ENCODE assay signal across 23 cellular contexts in genomic region chr19:5637971-5638370, GRCh38. TPM values are rescaled to one million over a fixed set of nuclear protein-coding genes. Genes with fewer than 3 reads are reported as not detected.
DNase-seq lines count a peak whose midpoint lies in the region; FAIRE-seq and TF ChIP-seq lines count a peak whose summit lies in the region.
"Had no signal": no experiment of that assay in that cellular context is flagged by ENCODE, and none has a peak within 500 bp of the region (broad histone marks: within the 10 kb centered on the region; RNA-seq: fewer than 3 reads in every experiment).

No MANE protein-coding gene starts in this region.

- peak; percentile 61 for DNase-seq in GM04503 (ENCODE audit: low read depth)
- peak; percentile 21 for DNase-seq in MV-4-11 (lab: John Stamatoyannopoulos, UW)
- DNase-seq in fibroblast of gingiva (ENCODE audit: low read depth) = peak; percentile 51
- no peak for DNase-seq in NCI-H345 treated with DMSO at 0.1 percent for 48 hours (lab: John Stamatoyannopoulos, UW; ENCODE audit: unreplicated experiment)
- DNase-seq in NCI-H748 treated with DMSO at 0.1 percent for 48 hours (lab: John Stamatoyannopoulos, UW) = no peak
- DNase-seq in mesendoderm = no peak
- DNase-seq in GM19239 (ENCODE audit: insufficient read length, low spot score) = no peak
- DNase-seq: ACHN, DND-41, GDM1, KG1, NCI-H1048, NCI-H146, NCI-H2029 treated with DMSO at 0.1 percent for 48 hours, NCI-H2171, NCI-H446, NCI-H69, OCI-M1, Right ventricle myocardium superior, SW 1271 had no signal

- H3K4ac ChIP-seq in mesendoderm (ENCODE audit: low read depth, low read length) = no peak overlapping the region

- H3K27ac ChIP-seq in neutrophil = peak overlapping the region; percentile 39
- no peak overlapping the region for H3K27ac ChIP-seq in mesendoderm (ENCODE audit: low read depth, low read length)

- no CpG with 5 or more reads among the region's 1 CpG for WGBS in mesendoderm (ENCODE audit: extremely low coverage, insufficient coverage, low lambda C conversion rate)

- H3K4me1 ChIP-seq in neutrophil (ENCODE audit: control insufficient read depth in 1 of 2, insufficient read depth in 1 of 2, low read depth in 1 of 2, low read length in 1 of 2) = peaks cover 19 to 21% of the 10 kb centered on the region in 2 experiments
- no peaks in the 10 kb centered on the region for H3K4me1 ChIP-seq in mesendoderm (ENCODE audit: control insufficient read depth, low read depth, low read length)

- peaks cover 19% of the 10 kb centered on the region for H3K79me1 ChIP-seq in mesendoderm (ENCODE audit: low read length)

- no peak overlapping the region for H3K23ac ChIP-seq in mesendoderm (ENCODE audit: low read length)

- no peak overlapping the region for H4K8ac ChIP-seq in mesendoderm (ENCODE audit: low read depth, low read length)

- H2AK5ac ChIP-seq in mesendoderm (ENCODE audit: low read length) = no peak overlapping the region

- no peak overlapping the region for H2BK120ac ChIP-seq in mesendoderm (ENCODE audit: low read depth, low read length)

- no peaks in the 10 kb centered on the region for H3K9me3 ChIP-seq in neutrophil

- no peak overlapping the region for H3K9ac ChIP-seq in mesendoderm (ENCODE audit: low read length)

- H3K79me2 ChIP-seq in mesendoderm (ENCODE audit: control insufficient read depth, insufficient read depth, low read length) = peaks cover 68% of the 10 kb centered on the region

- H2BK5ac ChIP-seq in mesendoderm (ENCODE audit: low read length) = no peak overlapping the region

- H3K4me3 ChIP-seq in neutrophil (ENCODE audit: low read depth in 1 of 2, low read length in 1 of 2) (no peak overlapping the region), mesendoderm (ENCODE audit: low read length) (no peak overlapping the region)

- H2BK15ac ChIP-seq in mesendoderm (replicated peaks; ENCODE audit: low read depth) = no peak overlapping the region

- no peak overlapping the region for H3K4me2 ChIP-seq in mesendoderm (ENCODE audit: low read length)

- no peak for TF ChIP-seq CTCF in neutrophil (IDR thresholded peaks at IDR 0.05)

- H3K27me3 ChIP-seq in neutrophil (no peaks in the 10 kb centered on the region), mesendoderm (ENCODE audit: insufficient read depth, low read length, poor library complexity) (no peaks in the 10 kb centered on the region)

- H3K36me3 ChIP-seq in neutrophil (peaks cover 23% of the 10 kb centered on the region), mesendoderm (ENCODE audit: control insufficient read depth, insufficient read depth, low read length) (peaks cover 9% of the 10 kb centered on the region)

- H3K18ac ChIP-seq in mesendoderm (ENCODE audit: low read length) = no peak overlapping the region

- H3K56ac ChIP-seq in mesendoderm (ENCODE audit: low read length) = no peak overlapping the region

- no peak overlapping the region for H4K5ac ChIP-seq in mesendoderm (ENCODE audit: low read length)

- no peak for FAIRE-seq in GM19239 (lab: Jason Lieb, UNC)
- FAIRE-seq: H54, HepG2 had no signal

RNA-seq across cellular contexts. Expression of gene SAFB, which starts 15.1 kb away (rescaled TPM):
- polyA plus RNA-seq in mesendoderm (2013, experiment 1 of 2) = 76.8 TPM
- polyA plus RNA-seq in mesendoderm (2013, experiment 2 of 2) = 78.0 TPM

RNA-seq across cellular contexts. Expression of gene SAFB2, which starts 15.4 kb away (rescaled TPM):
- 49.5 TPM for polyA plus RNA-seq in mesendoderm (2013, experiment 1 of 2)
- polyA plus RNA-seq in mesendoderm (2013, experiment 2 of 2) = 47.4 TPM

RNA-seq across cellular contexts. Expression of gene MICOS13, which starts 42.3 kb away (rescaled TPM):
- polyA plus RNA-seq in mesendoderm (2013, experiment 1 of 2) = 12.6 TPM
- polyA plus RNA-seq in mesendoderm (2013, experiment 2 of 2) = 13.5 TPM

RNA-seq across cellular contexts. Expression of gene HSD11B1L, which starts 42.9 kb away (rescaled TPM):
- 1.7 TPM for polyA plus RNA-seq in mesendoderm (2013, experiment 1 of 2)
- 1.8 TPM for polyA plus RNA-seq in mesendoderm (2013, experiment 2 of 2)

RNA-seq across cellular contexts. Expression of gene RPL36, which starts 52.1 kb away (rescaled TPM):
- 1,911 TPM for polyA plus RNA-seq in mesendoderm (2013, experiment 1 of 2)
- polyA plus RNA-seq in mesendoderm (2013, experiment 2 of 2) = 1,926 TPM

Comparison
In these comparisons a context has a peak if more than half of its experiments do, and no peak if none do; other contexts are left out.
1. DNase-seq: peak in GM04503 (single experiment), MV-4-11 (single experiment) and fibroblast of gingiva (single experiment); none in NCI-H345 treated with DMSO at 0.1 percent for 48 hours (single experiment), NCI-H748 treated with DMSO at 0.1 percent for 48 hours (single experiment), mesendoderm (single experiment) and GM19239 (single experiment).